Comparison of ENCODE assay signal across 22 cellular contexts in the genomic region with DNA sequence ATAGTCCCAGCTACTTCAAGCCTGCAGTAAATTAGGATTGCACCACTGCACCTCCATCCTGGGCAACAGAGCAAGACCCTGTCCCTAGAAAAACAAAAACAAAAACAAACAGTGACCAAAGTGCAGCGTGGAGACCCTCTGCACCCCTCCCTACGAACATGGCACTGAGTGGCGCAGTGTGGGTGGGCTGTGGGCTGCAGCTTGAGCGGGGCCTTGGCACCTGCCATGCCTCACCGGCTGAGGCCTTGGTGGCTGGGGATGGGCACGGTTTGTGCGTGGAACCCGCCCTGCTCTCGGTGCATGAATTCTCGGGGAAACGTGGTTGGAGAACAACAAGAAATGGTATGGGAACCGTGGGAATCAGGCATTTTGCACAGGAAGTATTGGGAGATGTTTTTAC.
DNase-seq lines count a peak whose midpoint lies in the region; ATAC-seq, FAIRE-seq and TF ChIP-seq lines count a peak whose summit lies in the region.
"Had no signal": no experiment of that assay in that cellular context is flagged by ENCODE, and none has a peak within 500 bp of the region (broad histone marks: within the 10 kb centered on the region; RNA-seq: fewer than 3 reads in every experiment).

No MANE protein-coding gene starts in this region.

- no peak overlapping the region for H4K91ac ChIP-seq in H1 (replicated peaks; ENCODE audit: insufficient read length, low read length)

- ATAC-seq in sciatic nerve, result no peak
- ATAC-seq in HG02571 (IDR thresholded peaks at IDR 0.05; ENCODE audit: unreplicated experiment), result no peak
- no peak for ATAC-seq in HG02623 (IDR thresholded peaks at IDR 0.05; ENCODE audit: unreplicated experiment)
- ATAC-seq: A549, HCT116 had no signal

- H3K4me2 ChIP-seq in H1 (ENCODE audit: insufficient read depth in 1 of 2, low read depth in 2 of 2, low read length in 2 of 2), result no peak overlapping the region
- H3K4me2 ChIP-seq: A549 had no signal

- peak overlapping the region; percentile 77 for H3K27ac Mint-ChIP-seq in activated naive CD4-positive, alpha-beta T cell treated with anti-CD3 and anti-CD28 coated beads, Interleukin-2, amount 50 U/mL, for 24 hours
- H3K27ac Mint-ChIP-seq: CD4-positive, alpha-beta T cell; HFFc6; IgD-negative memory B cell had no signal

- POLR2A ChIA-PET in H1 (lab: Charles Lee; ENCODE audit: partially characterized antibody), result no interaction called here

- no peaks in the 10 kb centered on the region for H3K79me1 ChIP-seq in H1 (ENCODE audit: low read depth, low read length)

- H3K18ac ChIP-seq in H1 (ENCODE audit: extremely low read depth, low read length), result no peak overlapping the region

- no peaks in the 10 kb centered on the region for H3K36me3 ChIP-seq in H1 (ENCODE audit: control insufficient read depth in 2 of 4, insufficient read depth in 4 of 4, low read length in 3 of 4)

- H3K4me3 ChIP-seq in H1 (ENCODE audit: extremely low read depth in 1 of 4, insufficient read depth in 2 of 4, low read depth in 3 of 4, low read length in 4 of 4), result no peak overlapping the region
- H3K4me3 ChIP-seq: A549, GM23248 had no signal

- no peak for FAIRE-seq in H1 (lab: Jason Lieb, UNC)
- FAIRE-seq: GM12892, GM18507 had no signal

- no peak overlapping the region for H2BK5ac ChIP-seq in H1 (ENCODE audit: low read depth, low read length)

- H2BK20ac ChIP-seq in H1 (ENCODE audit: low read length), result no peak overlapping the region

- H3K79me2 ChIP-seq in H1 (ENCODE audit: control insufficient read depth in 1 of 2, insufficient read depth in 2 of 2, low read length in 2 of 2), result no peaks in the 10 kb centered on the region

- no peak overlapping the region for H2BK120ac ChIP-seq in H1 (replicated peaks; ENCODE audit: low read depth, low read length)

- no peaks in the 10 kb centered on the region for H3K9me3 ChIP-seq in H1 (ENCODE audit: insufficient read depth in 2 of 2, low read depth in 1 of 2, low read length in 1 of 2)
- H3K9me3 ChIP-seq: A549 had no signal

- no peak for DNase-seq in activated naive CD4-positive, alpha-beta T cell treated with anti-CD3 and anti-CD28 coated beads, Interleukin-2, amount 50 U/mL, for 16 hours
- DNase-seq in H1 (ENCODE audit: low read depth in 1 of 2, low spot score in 2 of 2) (no peak), sciatic nerve (ENCODE audit: low spot score) (peak; percentile 50), middle frontal gyrus (ENCODE audit: extremely low spot score, low spot score) (no peak)
- DNase-seq: AML-193; CD4-positive, alpha-beta T cell; DMS153; DMS79; GDM1; GM23248; H7; HFFc6 had no signal

- WGBS in H1 (ENCODE audit: extremely low coverage in 1 of 2, insufficient coverage in 1 of 2, insufficient read length in 1 of 2, insufficient replicate concordance in 2 of 2, low coverage in 1 of 2, low lambda C conversion rate in 2 of 2, missing lambda C conversion rate in 1 of 2), 2 experiments, result 88% methylated on average over 12 of the region's 12 CpGs; no CpG with 5 or more reads in 1 of the 2 experiments

- no peaks in the 10 kb centered on the region for H3K36me3 Mint-ChIP-seq in activated naive CD4-positive, alpha-beta T cell treated with anti-CD3 and anti-CD28 coated beads, Interleukin-2, amount 50 U/mL, for 24 hours

- H3K27ac ChIP-seq in H1 (ENCODE audit: low read depth, low read length), result no peak overlapping the region
- H3K27ac ChIP-seq: 22Rv1, C4-2B, GM23248 had no signal

- H3K9ac ChIP-seq in H1 (replicated peaks in 1 of 4; ENCODE audit: extremely low read depth in 1 of 4, low read depth in 3 of 4, low read length in 3 of 4), result no peak overlapping the region
- H3K9ac ChIP-seq: GM23248 had no signal

- no peak for TF ChIP-seq RAD21 in H1 (IDR thresholded peaks at IDR 0.05 in 1 of 2, conservative IDR thresholded peaks at IDR 0.05 in 1 of 2; ENCODE audit: low read depth in 2 of 2, low read length in 2 of 2)

- TF ChIP-seq CTCF in H1 (IDR thresholded peaks at IDR 0.05; ENCODE audit: control extremely low read depth in 1 of 3, insufficient read depth in 1 of 3, low read depth in 1 of 3, low read length in 3 of 3), result no peak

- peaks cover 0 to 11% (median 9%) of the 10 kb centered on the region in 4 experiments; a peak in 6 of 7 replicates for H3K27me3 ChIP-seq in H1 (replicated peaks in 1 of 4; ENCODE audit: control insufficient read depth in 3 of 4, extremely low read depth in 1 of 4, insufficient read depth in 3 of 4, low read length in 3 of 4)

- no peak overlapping the region for H3K4me3 Mint-ChIP-seq in activated naive CD4-positive, alpha-beta T cell treated with anti-CD3 and anti-CD28 coated beads, Interleukin-2, amount 50 U/mL, for 24 hours
- H3K4me3 Mint-ChIP-seq: CD4-positive, alpha-beta T cell; HFFc6; IgD-negative memory B cell had no signal

- H3K4me1 Mint-ChIP-seq in activated naive CD4-positive, alpha-beta T cell treated with anti-CD3 and anti-CD28 coated beads, Interleukin-2, amount 50 U/mL, for 24 hours, result peaks cover 9% of the 10 kb centered on the region

- no peak overlapping the region for H3K23ac ChIP-seq in H1 (ENCODE audit: insufficient read length)

- no peak overlapping the region for H3K4ac ChIP-seq in H1 (replicated peaks; ENCODE audit: insufficient read length, low read depth, low read length)

- CTCF ChIA-PET in H1 (lab: Charles Lee; ENCODE audit: partially characterized antibody), result interaction anchor here (1.0 to 3.3 kb wide), 23 partner anchors 8 to 110 kb away, joined by 3 to 28 read pairs (median 4); no protein-coding TSS in a partner anchor

- H3K14ac ChIP-seq in H1 (ENCODE audit: insufficient read length), result no peak overlapping the region

- peak overlapping the region; percentile 71 for H4K8ac ChIP-seq in H1 (ENCODE audit: extremely low read depth, insufficient read depth, low read length)

- no peaks in the 10 kb centered on the region for H3K9me3 Mint-ChIP-seq in activated naive CD4-positive, alpha-beta T cell treated with anti-CD3 and anti-CD28 coated beads, Interleukin-2, amount 50 U/mL, for 24 hours
- H3K9me3 Mint-ChIP-seq: CD4-positive, alpha-beta T cell; HFFc6; IgD-negative memory B cell had no signal

- H3K27me3 Mint-ChIP-seq in activated naive CD4-positive, alpha-beta T cell treated with anti-CD3 and anti-CD28 coated beads, Interleukin-2, amount 50 U/mL, for 24 hours, result peaks cover 19% of the 10 kb centered on the region

- no peak for TF ChIP-seq EP300 in H1 (IDR thresholded peaks at IDR 0.05; ENCODE audit: borderline replicate concordance in 1 of 2, low read depth in 2 of 2, low read length in 2 of 2)

- H4K5ac ChIP-seq in H1 (ENCODE audit: insufficient read length, low read depth, low read length), result no peak overlapping the region

- intact Hi-C loops in sciatic nerve (cut with DNase I), result loop anchor here (10.0 kb wide), 1 partner anchor 79 kb away; no protein-coding TSS in a partner anchor

- H2BK15ac ChIP-seq in H1 (ENCODE audit: low read length), result 0 out of 2 replicates have a peak overlapping the region, but pooled peaks have one; percentile 46

- H2AK5ac ChIP-seq in H1 (ENCODE audit: low read depth, low read length), result no peak overlapping the region

- H3K56ac ChIP-seq in H1 (replicated peaks; ENCODE audit: insufficient read length, low read depth, low read length), result no peak overlapping the region

- H2BK12ac ChIP-seq in H1 (ENCODE audit: low read depth, low read length), result 0 out of 2 replicates have a peak overlapping the region, but pooled peaks have one; percentile 6

- peaks cover 5% of the 10 kb centered on the region; the same call in 1 of the 2 replicates for H3K23me2 ChIP-seq in H1 (ENCODE audit: low read depth, low read length)

- TF ChIP-seq POLR2A in H1 (IDR thresholded peaks at IDR 0.05; ENCODE audit: control extremely low read depth in 1 of 2, low read depth in 2 of 2, low read length in 2 of 2), result no peak

- H2AFZ ChIP-seq in H1 (ENCODE audit: low read length), result no peak overlapping the region
- H2AFZ ChIP-seq: GM23248 had no signal

- peaks cover 8 to 14% (median 11%) of the 10 kb centered on the region in 4 experiments; a peak in 5 of 7 replicates for H3K4me1 ChIP-seq in H1 (replicated peaks in 1 of 4; ENCODE audit: control insufficient read depth in 3 of 4, insufficient read depth in 4 of 4, low read length in 3 of 4)

- H4K20me1 ChIP-seq in H1 (replicated peaks in 1 of 2; ENCODE audit: control insufficient read depth in 1 of 2, insufficient read depth in 2 of 2, low read length in 2 of 2), result no peaks in the 10 kb centered on the region

TF ChIP-seq in H1, 55 proteins besides CTCF, POLR2A, EP300 and RAD21:
- TF ChIP-seq RXRA (IDR thresholded peaks at IDR 0.05; ENCODE audit: insufficient read depth, low read depth, low read length), result no peak
- TF ChIP-seq POU5F1 (IDR thresholded peaks at IDR 0.05; ENCODE audit: low read depth, low read length), result no peak
- TF ChIP-seq JUN (IDR thresholded peaks at IDR 0.05; ENCODE audit: low read depth, low read length), result no peak
- TF ChIP-seq EZH2 (IDR thresholded peaks at IDR 0.05; ENCODE audit: low read depth, low read length, severe bottlenecking), result no peak
- no peak for TF ChIP-seq GABPA (IDR thresholded peaks at IDR 0.05; ENCODE audit: borderline replicate concordance, insufficient read depth, low read length)
- TF ChIP-seq JUND (IDR thresholded peaks at IDR 0.05; ENCODE audit: low read length), result no peak
- TF ChIP-seq HDAC6 (IDR thresholded peaks at IDR 0.05; ENCODE audit: low read depth, low read length), result no peak
- TF ChIP-seq CREB1 (IDR thresholded peaks at IDR 0.05), result no peak
- TF ChIP-seq TAF7 (optimal IDR thresholded peaks at IDR 0.05; ENCODE audit: borderline replicate concordance, low read depth, low read length), result no peak
- TF ChIP-seq CHD2 (IDR thresholded peaks at IDR 0.05; ENCODE audit: low read length), result no peak
- TF ChIP-seq NRF1 (IDR thresholded peaks at IDR 0.05; ENCODE audit: low read depth, low read length), result no peak
- no peak for TF ChIP-seq RFX5 (IDR thresholded peaks at IDR 0.05; ENCODE audit: borderline replicate concordance, low read depth, low read length)
TF ChIP-seq in H1: peak in this region for 0.
